Comparison of ENCODE assay signal across 9 cellular contexts in genomic region chr17:30380643-30381419, GRCh38. TPM values are rescaled to one million over a fixed set of nuclear protein-coding genes. Genes with fewer than 3 reads are reported as not detected.
A peak's percentile ranks its signal among the peaks of the same experiment; 100 is the strongest.
DNase-seq lines count a peak whose midpoint lies in the region; ATAC-seq, FAIRE-seq and TF ChIP-seq lines count a peak whose summit lies in the region.
"Had no signal": no experiment of that assay in that cellular context is flagged by ENCODE, and none has a peak within 500 bp of the region (broad histone marks: within the 10 kb centered on the region; RNA-seq: fewer than 3 reads in every experiment).

No MANE protein-coding gene starts in this region.

- POLR2A ChIA-PET in activated CD8-positive, alpha-beta T cell treated with anti-CD3 and anti-CD28 coated beads, Interleukin-2, amount 10 ng/mL, durations not matched to agents 7 days and 5 days (lab: Charles Lee): interaction anchor here (1.2 kb wide), 1 partner anchor 17 kb away, joined by 3 read pairs; no protein-coding TSS in a partner anchor

- H3K27me3 ChIP-seq in keratinocyte (ENCODE audit: control insufficient read depth, extremely low read depth, insufficient read depth, low read length) (no peaks in the 10 kb centered on the region), thoracic aorta (replicated peaks; ENCODE audit: insufficient read depth) (no peaks in the 10 kb centered on the region)

- peaks cover 3% of the 10 kb centered on the region for H3K79me2 ChIP-seq in keratinocyte (ENCODE audit: control insufficient read depth, insufficient read depth, low read length)

- H3K36me3 ChIP-seq in keratinocyte (ENCODE audit: control insufficient read depth in 2 of 2, extremely low read depth in 1 of 2, insufficient read depth in 2 of 2, low read length in 2 of 2): no peaks in the 10 kb centered on the region
- H3K36me3 ChIP-seq in thoracic aorta: no peaks in the 10 kb centered on the region

- DNase-seq in activated CD4-positive, alpha-beta T cell treated with anti-CD3 and anti-CD28 coated beads, Interleukin-2, amount 10 ng/mL, durations not matched to agents 24 days and 14 days: no peak
- DNase-seq in activated CD4-positive, alpha-beta T cell treated with anti-CD3 and anti-CD28 coated beads for 4 hours: no peak
- no peak for DNase-seq in activated CD8-positive, alpha-beta T cell treated with anti-CD3 and anti-CD28 coated beads, Interleukin-2, amount 10 ng/mL, durations not matched to agents 7 days and 5 days
- no peak for DNase-seq in keratinocyte (ENCODE audit: low read depth, low spot score)
- DNase-seq in thoracic aorta (ENCODE audit: low spot score): no peak
- DNase-seq in midbrain (lab: John Stamatoyannopoulos, UW): no peak
- no peak for DNase-seq in NCI-H226
- DNase-seq in ureter (ENCODE audit: low spot score): no peak
- DNase-seq: activated CD4-positive, CD25-positive, alpha-beta regulatory T cell had no signal

- no peaks in the 10 kb centered on the region for H3K27me3 Mint-ChIP-seq in activated CD4-positive, alpha-beta T cell treated with anti-CD3 and anti-CD28 coated beads, Interleukin-2, amount 10 ng/mL, durations not matched to agents 24 days and 14 days
- no peaks in the 10 kb centered on the region for H3K27me3 Mint-ChIP-seq in activated CD8-positive, alpha-beta T cell treated with anti-CD3 and anti-CD28 coated beads, Interleukin-2, amount 10 ng/mL, durations not matched to agents 7 days and 5 days (ENCODE audit: low read depth)

- peaks cover 52% of the 10 kb centered on the region for H3K4me1 Mint-ChIP-seq in activated CD4-positive, alpha-beta T cell treated with anti-CD3 and anti-CD28 coated beads, Interleukin-2, amount 10 ng/mL, durations not matched to agents 24 days and 14 days
- peaks cover 53% of the 10 kb centered on the region for H3K4me1 Mint-ChIP-seq in activated CD8-positive, alpha-beta T cell treated with anti-CD3 and anti-CD28 coated beads, Interleukin-2, amount 10 ng/mL, durations not matched to agents 7 days and 5 days (ENCODE audit: low read depth)

- no peak overlapping the region for H3K9ac ChIP-seq in keratinocyte (ENCODE audit: control insufficient read depth, extremely low read depth, insufficient read depth, low read length)

- FAIRE-seq in keratinocyte (lab: Jason Lieb, UNC): no peak

- H3K4me1 ChIP-seq in keratinocyte (ENCODE audit: control insufficient read depth, extremely low read depth, insufficient read depth, low read length): peaks cover 24% of the 10 kb centered on the region
- H3K4me1 ChIP-seq in thoracic aorta (ENCODE audit: control insufficient read depth in 1 of 2, low read depth in 2 of 2): peaks cover 11 to 41% of the 10 kb centered on the region in 2 donors

- peaks cover 23% of the 10 kb centered on the region for H3K36me3 Mint-ChIP-seq in activated CD4-positive, alpha-beta T cell treated with anti-CD3 and anti-CD28 coated beads, Interleukin-2, amount 10 ng/mL, durations not matched to agents 24 days and 14 days (ENCODE audit: low read depth)
- peaks cover 11% of the 10 kb centered on the region for H3K36me3 Mint-ChIP-seq in activated CD8-positive, alpha-beta T cell treated with anti-CD3 and anti-CD28 coated beads, Interleukin-2, amount 10 ng/mL, durations not matched to agents 7 days and 5 days (ENCODE audit: low read depth)

- H3K27ac ChIP-seq in keratinocyte (ENCODE audit: control insufficient read depth, insufficient read depth, low read length) (no peak overlapping the region), thoracic aorta (no peak overlapping the region)

- TF ChIP-seq CTCF in keratinocyte (optimal IDR thresholded peaks at IDR 0.05 in 1 of 3, IDR thresholded peaks at IDR 0.05 in 1 of 3, conservative IDR thresholded peaks at IDR 0.05 in 1 of 3; ENCODE audit: extremely low read depth in 1 of 3, insufficient read depth in 2 of 3, low read length in 3 of 3) (no peak), thoracic aorta (IDR thresholded peaks at IDR 0.05) (no peak)

- no peak overlapping the region for H2AFZ ChIP-seq in keratinocyte (ENCODE audit: control insufficient read depth, low read length)

- H3K9me1 ChIP-seq in keratinocyte (ENCODE audit: control insufficient read depth, extremely low read depth, insufficient read depth, low read length): no peaks in the 10 kb centered on the region

- dilution Hi-C loops in keratinocyte (cut with MboI; ENCODE audit: extremely low pct_ligation_motif_present, low sequenced_read_pairs): no loop called here

- H4K20me1 ChIP-seq in keratinocyte (ENCODE audit: control insufficient read depth, extremely low read depth, insufficient read depth, low read length): no peaks in the 10 kb centered on the region

- no peak overlapping the region for H3K27ac Mint-ChIP-seq in activated CD4-positive, alpha-beta T cell treated with anti-CD3 and anti-CD28 coated beads, Interleukin-2, amount 10 ng/mL, durations not matched to agents 24 days and 14 days
- no peak overlapping the region for H3K27ac Mint-ChIP-seq in activated CD8-positive, alpha-beta T cell treated with anti-CD3 and anti-CD28 coated beads, Interleukin-2, amount 10 ng/mL, durations not matched to agents 7 days and 5 days

- no peak for ATAC-seq in activated CD8-positive, alpha-beta T cell treated with anti-CD3 and anti-CD28 coated beads, Interleukin-2, amount 10 ng/mL, durations not matched to agents 7 days and 5 days
- no peak for ATAC-seq in thoracic aorta (ENCODE audit: insufficient number of reproducible peaks, low FRiP score, low read depth)

- H3K4me2 ChIP-seq in keratinocyte (ENCODE audit: control insufficient read depth, extremely low read depth, insufficient read depth, low read depth, low read length): peak overlapping the region; percentile 99

- H3K9me3 ChIP-seq in keratinocyte (ENCODE audit: control insufficient read depth, low read depth, low read length) (no peaks in the 10 kb centered on the region), thoracic aorta (no peaks in the 10 kb centered on the region)

- no peaks in the 10 kb centered on the region for H3K9me3 Mint-ChIP-seq in activated CD4-positive, alpha-beta T cell treated with anti-CD3 and anti-CD28 coated beads, Interleukin-2, amount 10 ng/mL, durations not matched to agents 24 days and 14 days
- no peaks in the 10 kb centered on the region for H3K9me3 Mint-ChIP-seq in activated CD8-positive, alpha-beta T cell treated with anti-CD3 and anti-CD28 coated beads, Interleukin-2, amount 10 ng/mL, durations not matched to agents 7 days and 5 days (ENCODE audit: insufficient read depth)

- peak overlapping the region in 1 of 3 experiments; percentile 79 for H3K4me3 ChIP-seq in keratinocyte (ENCODE audit: control insufficient read depth in 2 of 3, extremely low read depth in 1 of 3, insufficient read depth in 2 of 3, low read depth in 1 of 3, low read length in 3 of 3)
- peak overlapping the region; percentile 89 for H3K4me3 ChIP-seq in thoracic aorta

- CTCF ChIA-PET in activated CD8-positive, alpha-beta T cell treated with anti-CD3 and anti-CD28 coated beads, Interleukin-2, amount 10 ng/mL, durations not matched to agents 7 days and 5 days (lab: Charles Lee): interaction anchor here (0.7 to 1.7 kb wide), 8 partner anchors 9 to 256 kb away, joined by 3 to 7 read pairs (median 3); no protein-coding TSS in a partner anchor

- peak overlapping the region; percentile 75 for H3K4me3 Mint-ChIP-seq in activated CD4-positive, alpha-beta T cell treated with anti-CD3 and anti-CD28 coated beads, Interleukin-2, amount 10 ng/mL, durations not matched to agents 24 days and 14 days
- H3K4me3 Mint-ChIP-seq in activated CD8-positive, alpha-beta T cell treated with anti-CD3 and anti-CD28 coated beads, Interleukin-2, amount 10 ng/mL, durations not matched to agents 7 days and 5 days: peak overlapping the region; percentile 76

- intact Hi-C loops in activated CD4-positive, alpha-beta T cell treated with anti-CD3 and anti-CD28 coated beads, Interleukin-2, amount 10 ng/mL, durations not matched to agents 24 days and 14 days (cut with micrococcal nuclease): loop anchor here (2.0 kb wide), 1 partner anchor 40 kb away; no protein-coding TSS in a partner anchor

RNA-seq across cellular contexts. Expression of gene CPD, which starts 2.1 kb away (rescaled TPM):
- total RNA-seq in activated CD4-positive, alpha-beta T cell treated with anti-CD3 and anti-CD28 coated beads, Interleukin-2, amount 10 ng/mL, durations not matched to agents 24 days and 14 days: 26.6 and 33.4 TPM in 2 replicates
- 10 to 100 TPM; 18.6 to 19.1 TPM for total RNA-seq in activated CD8-positive, alpha-beta T cell treated with anti-CD3 and anti-CD28 coated beads, Interleukin-2, amount 10 ng/mL, durations not matched to agents 7 days and 5 days
- polyA plus RNA-seq in keratinocyte: 24.0 to 30.5 TPM (median 29.3 TPM) in 3 replicates
- 15.1 TPM for polyA plus RNA-seq in keratinocyte (2011; ENCODE audit: low read depth)
- 7.9 and 13.4 TPM in 2 replicates for polyA plus RNA-seq in keratinocyte (2011; cell fraction: cytosol; rRNA removed)
- 29.4 and 38.1 TPM in 2 replicates for polyA plus RNA-seq in keratinocyte (2011; cell fraction: nucleus; rRNA removed)
- 13.4 and 25.3 TPM in 2 replicates for polyA plus RNA-seq in keratinocyte (2012; ENCODE audit: low replicate concordance)
- 35.1 to 116 TPM (median 83.6 TPM) in 3 replicates for polyA minus RNA-seq in keratinocyte
- polyA minus RNA-seq in keratinocyte (2011; cell fraction: cytosol; rRNA and poly(A)+ RNA removed): 32.0 TPM
- 87.4 and 186 TPM in 2 replicates for polyA minus RNA-seq in keratinocyte (2011; cell fraction: nucleus; rRNA and poly(A)+ RNA removed)
- total RNA-seq in thoracic aorta: 100 to 1,000 TPM in 1 of 2 donors, 10 to 100 TPM in 1; 55.2 to 109 TPM
- total RNA-seq in ureter: 61.0 TPM

RNA-seq across cellular contexts. Expression of gene TMIGD1, which starts 47.0 kb away (rescaled TPM):
- total RNA-seq in activated CD4-positive, alpha-beta T cell treated with anti-CD3 and anti-CD28 coated beads, Interleukin-2, amount 10 ng/mL, durations not matched to agents 24 days and 14 days: not detected in 2 replicates
- not detected for total RNA-seq in activated CD8-positive, alpha-beta T cell treated with anti-CD3 and anti-CD28 coated beads, Interleukin-2, amount 10 ng/mL, durations not matched to agents 7 days and 5 days
- polyA plus RNA-seq in keratinocyte: not detected in 3 replicates
- not detected for polyA plus RNA-seq in keratinocyte (2011; ENCODE audit: low read depth)
- not detected in 2 replicates for polyA plus RNA-seq in keratinocyte (2011; cell fraction: cytosol; rRNA removed)
- not detected in 2 replicates for polyA plus RNA-seq in keratinocyte (2011; cell fraction: nucleus; rRNA removed)
- polyA plus RNA-seq in keratinocyte (2012; ENCODE audit: low replicate concordance): not detected in 2 replicates
- not detected in 3 replicates for polyA minus RNA-seq in keratinocyte
- not detected for polyA minus RNA-seq in keratinocyte (2011; cell fraction: cytosol; rRNA and poly(A)+ RNA removed)
- not detected in 2 replicates for polyA minus RNA-seq in keratinocyte (2011; cell fraction: nucleus; rRNA and poly(A)+ RNA removed)
- total RNA-seq in thoracic aorta (not detected), ureter (not detected)
